Comparison of ENCODE assay signal across 8 cellular contexts in the genomic region with DNA sequence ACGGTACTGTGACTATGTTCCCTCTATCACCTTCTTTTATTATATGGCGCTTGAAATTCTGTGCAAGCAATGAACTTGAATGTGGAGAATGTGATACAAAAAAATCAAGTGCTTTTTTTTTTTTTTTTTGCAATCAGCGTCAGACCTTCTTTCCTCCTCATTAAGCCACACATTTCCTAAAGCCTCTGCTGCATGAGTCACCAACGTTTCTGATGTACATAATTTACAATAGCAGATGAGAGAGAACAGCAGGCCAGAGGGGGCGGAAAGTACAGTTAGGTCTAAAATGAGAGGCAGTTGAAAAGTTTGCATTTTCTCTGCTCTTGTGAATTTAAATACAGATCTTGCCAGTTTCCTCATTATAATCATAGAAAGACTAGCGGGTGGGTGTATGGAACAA.
DNase-seq lines count a peak whose midpoint lies in the region; ATAC-seq and TF ChIP-seq lines count a peak whose summit lies in the region.

No MANE protein-coding gene starts in this region.

- peaks cover 30% of the 10 kb centered on the region for H3K4me1 ChIP-seq in OCI-LY7 (ENCODE audit: insufficient read depth, low read length, poor library complexity, severe bottlenecking)

- peak overlapping the region; percentile 46 for H3K27ac ChIP-seq in OCI-LY7 (ENCODE audit: low read depth, low read length, poor library complexity, severe bottlenecking)

- no peak overlapping the region for H3K4me3 ChIP-seq in GM06990 (replicated peaks; ENCODE audit: low read depth, low read length)
- H3K4me3 ChIP-seq in OCI-LY7 (ENCODE audit: low read depth, low read length, poor library complexity, severe bottlenecking) = peak overlapping the region; percentile 32

- peaks cover 25% of the 10 kb centered on the region; the same call in 1 of the 2 replicates for H3K9me3 ChIP-seq in OCI-LY7 (ENCODE audit: low read length)

- CTCF ChIA-PET in OCI-LY7 (lab: Charles Lee; ENCODE audit: unreplicated experiment) = no interaction called here

- no peaks in the 10 kb centered on the region for H3K27me3 ChIP-seq in GM06990 (replicated peaks; ENCODE audit: control insufficient read depth, insufficient read depth, low read length)

- peaks cover 8% of the 10 kb centered on the region for H3K9me3 Mint-ChIP-seq in nephron

- no TSS peak for BruUV-seq in OCI-LY7 (replicated peaks; lab: Mats Ljungman, UMichigan)

- peak overlapping the region in 2 of 3 experiments; percentile 4 to 19 for H3K27ac Mint-ChIP-seq in nephron

- H3K27me3 Mint-ChIP-seq in nephron (ENCODE audit: low read depth) = no peaks in the 10 kb centered on the region

- intact Hi-C loops in OCI-LY7 (cut with micrococcal nuclease; ENCODE audit: unreplicated experiment) = no loop called here

- TF ChIP-seq CTCF in GM06990 (IDR thresholded peaks at IDR 0.05; ENCODE audit: insufficient read depth, low read length, poor library complexity, severe bottlenecking) = no peak
- TF ChIP-seq CTCF in OCI-LY7 (conservative IDR thresholded peaks at IDR 0.05; ENCODE audit: low read length) = no peak
- TF ChIP-seq CTCF in nephron (IDR thresholded peaks at IDR 0.05; ENCODE audit: unreplicated experiment in 3 of 3) = no peak

- H3K4me2 ChIP-seq in OCI-LY7 (ENCODE audit: low read length) = peak overlapping the region; percentile 62

- no peaks in the 10 kb centered on the region for H4K20me1 ChIP-seq in OCI-LY7 (ENCODE audit: insufficient read depth, low read length)

- H2AFZ ChIP-seq in OCI-LY7 (ENCODE audit: low read length) = peak overlapping the region; percentile 98

- H3K4me3 Mint-ChIP-seq in nephron = no peak overlapping the region

- peaks cover 10% of the 10 kb centered on the region for H3K4me1 Mint-ChIP-seq in nephron

- no peaks in the 10 kb centered on the region for H3K9me2 ChIP-seq in OCI-LY7 (ENCODE audit: insufficient read depth, low read length)

- ATAC-seq in HG03571 (IDR thresholded peaks at IDR 0.05; ENCODE audit: unreplicated experiment) (no peak), HG03039 (IDR thresholded peaks at IDR 0.05; ENCODE audit: unreplicated experiment) (no peak)

- DNase-seq in GM06990 (ENCODE audit: extremely low read depth, insufficient read length) (peak; percentile 40), OCI-LY7 (ENCODE audit: low spot score) (peak; percentile 67), HT-29 (ENCODE audit: low spot score) (no peak), HuH-7.5 (ENCODE audit: low spot score) (no peak)
- DNase-seq in activated naive CD8-positive, alpha-beta T cell treated with anti-CD3 and anti-CD28 coated beads, Interleukin-2, amount 50 U/mL, for 16 hours (ENCODE audit: low read depth, low spot score) = peak; percentile 25

- H3K36me3 Mint-ChIP-seq in nephron (ENCODE audit: low read depth) = no peaks in the 10 kb centered on the region

- no peaks in the 10 kb centered on the region for H3K79me2 ChIP-seq in OCI-LY7 (ENCODE audit: insufficient read depth, low read depth, low read length)

- H3K36me3 ChIP-seq in GM06990 (ENCODE audit: control insufficient read depth, insufficient read depth, low read length) (no peaks in the 10 kb centered on the region), OCI-LY7 (ENCODE audit: insufficient read depth, low read length) (peaks cover 3% of the 10 kb centered on the region; the same call in 1 of the 2 replicates)

- POLR2A ChIA-PET in OCI-LY7 (lab: Charles Lee) = interaction anchor here (0.6 to 2.1 kb wide), 2 partner anchors 9 to 12 kb away, joined by 5 read pairs; no protein-coding TSS in a partner anchor

Comparison
In these comparisons a context has a peak if more than half of its experiments do, and no peak if none do; other contexts are left out.
1. DNase-seq: peak in GM06990 (single experiment), OCI-LY7 (single experiment) and activated naive CD8-positive, alpha-beta T cell treated with anti-CD3 and anti-CD28 coated beads, Interleukin-2, amount 50 U/mL, for 16 hours (single experiment); none in HT-29 (single experiment) and HuH-7.5 (single experiment).